Comparison of ENCODE assay signal across 9 cellular contexts in genomic region chr20:47438464-47439381, GRCh38.
A peak's percentile ranks its signal among the peaks of the same experiment; 100 is the strongest.
DNase-seq lines count a peak whose midpoint lies in the region; ATAC-seq and TF ChIP-seq lines count a peak whose summit lies in the region.
"Had no signal": no experiment of that assay in that cellular context is flagged by ENCODE, and none has a peak within 500 bp of the region (broad histone marks: within the 10 kb centered on the region; RNA-seq: fewer than 3 reads in every experiment).

No MANE protein-coding gene starts in this region.

- DNase-seq in Right ventricle myocardium inferior (ENCODE audit: missing footprints), result no peak
- no peak for DNase-seq in cardiac septum (ENCODE audit: low spot score)
- DNase-seq in LoVo (ENCODE audit: low spot score), result peak; percentile 58
- DNase-seq in esophagus squamous epithelium (lab: John Stamatoyannopoulos, UW), result no peak
- DNase-seq in upper lobe of left lung, result peak in 1 of 2 donors; percentile 34
- DNase-seq in activated CD8-positive, alpha-beta memory T cell treated with anti-CD3 and anti-CD28 coated beads, Interleukin-2, amount 50 U/mL, for 48 hours, result no peak
- no peak for DNase-seq in NCI-H1436 treated with DMSO at 0.1 percent for 48 hours (lab: John Stamatoyannopoulos, UW)
- DNase-seq: CD8-positive, alpha-beta memory T cell had no signal

- H3K36me3 ChIP-seq in esophagus squamous epithelium (no peaks in the 10 kb centered on the region), upper lobe of left lung (no peaks in the 10 kb centered on the region)

- TF ChIP-seq POLR2A in esophagus squamous epithelium (IDR thresholded peaks at IDR 0.05) (no peak), upper lobe of left lung (IDR thresholded peaks at IDR 0.05) (no peak)

- H3K9me3 ChIP-seq in esophagus squamous epithelium (no peaks in the 10 kb centered on the region), upper lobe of left lung (no peaks in the 10 kb centered on the region)

- H3K4me3 ChIP-seq in esophagus squamous epithelium, result no peak overlapping the region
- H3K4me3 ChIP-seq in upper lobe of left lung, result no peak overlapping the region

- intact Hi-C loops in Right ventricle myocardium inferior (cut with DNase I) (no loop called here), cardiac septum (cut with DNase I) (no loop called here), esophagus squamous epithelium (cut with DNase I) (no loop called here)

- no peak for TF ChIP-seq CTCF in esophagus squamous epithelium (IDR thresholded peaks at IDR 0.05)
- TF ChIP-seq CTCF in upper lobe of left lung (IDR thresholded peaks at IDR 0.05), result no peak

- peak overlapping the region; percentile 15 to 55 (median 32) for H3K27ac ChIP-seq in esophagus squamous epithelium
- peak overlapping the region; percentile 19 to 69 (median 49) for H3K27ac ChIP-seq in upper lobe of left lung

- peak in 1 of 4 donors; percentile 24 for TF ChIP-seq EP300 in upper lobe of left lung (IDR thresholded peaks at IDR 0.05)

- 56% methylated on average over 15 to 16 of the region's 18 CpGs for WGBS in esophagus squamous epithelium, 2 donors
- 58 to 61% methylated on average over 17 to 18 of the region's 18 CpGs for WGBS in upper lobe of left lung, 2 donors

- H3K27me3 ChIP-seq in esophagus squamous epithelium (no peaks in the 10 kb centered on the region), upper lobe of left lung (no peaks in the 10 kb centered on the region)

- H3K4me1 ChIP-seq in esophagus squamous epithelium, result peaks cover 3 to 24% (median 11%) of the 10 kb centered on the region in 3 donors
- H3K4me1 ChIP-seq in upper lobe of left lung, result peaks cover 6 to 24% (median 20%) of the 10 kb centered on the region in 4 donors

- ATAC-seq in Right ventricle myocardium inferior, result peak; percentile 54
- peak; percentile 78 to 90 for ATAC-seq in upper lobe of left lung (ENCODE audit: low FRiP score in 2 of 2)
- ATAC-seq in HG02678 (IDR thresholded peaks at IDR 0.05; ENCODE audit: unreplicated experiment), result no peak
